Comparison of ENCODE assay signal across 7 cellular contexts in the genomic region with DNA sequence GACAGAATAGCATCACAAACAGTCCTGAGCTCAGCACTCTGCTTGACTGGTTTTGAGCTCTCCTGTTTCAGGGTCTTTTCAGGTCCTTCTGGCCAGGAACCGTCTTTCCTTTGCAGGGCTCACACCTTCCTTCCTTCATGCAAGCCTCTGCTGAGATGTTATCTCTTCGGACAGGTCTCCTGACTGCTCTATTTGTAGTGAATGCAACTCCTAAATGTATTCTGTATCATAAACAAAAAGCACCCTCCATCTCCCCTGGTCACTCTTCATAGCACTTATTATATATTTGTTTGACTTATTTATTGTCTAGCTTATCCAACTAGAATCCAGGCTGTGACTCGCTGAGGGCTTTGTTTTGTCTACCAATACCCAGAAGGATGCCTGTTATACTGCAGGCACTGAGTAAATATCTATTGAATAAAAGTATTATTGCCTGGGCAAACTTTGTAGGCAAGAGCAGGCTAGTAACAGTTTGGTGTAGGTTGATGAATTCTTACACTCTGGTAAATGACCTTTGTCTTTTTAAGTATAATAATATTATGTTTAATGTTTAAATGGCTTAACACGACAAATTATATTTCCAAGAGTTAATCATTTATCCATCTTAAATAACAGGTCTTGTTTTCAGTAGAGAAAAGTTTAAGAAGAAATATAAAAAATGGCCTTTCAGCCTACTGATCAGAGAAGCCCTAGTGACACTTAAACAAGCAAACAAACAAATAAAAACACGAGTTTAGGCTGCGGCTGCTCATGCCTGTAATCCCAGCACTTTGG.
DNase-seq lines count a peak whose midpoint lies in the region; ATAC-seq, FAIRE-seq and TF ChIP-seq lines count a peak whose summit lies in the region.

No MANE protein-coding gene starts in this region.

- H2AFZ ChIP-seq in DND-41 (ENCODE audit: low read depth, low read length), result peak overlapping the region; percentile 57
- peak overlapping the region; percentile 59 for H2AFZ ChIP-seq in Loucy (ENCODE audit: low read length)
- H2AFZ ChIP-seq in mammary epithelial cell (ENCODE audit: low read depth, low read length), result no peak overlapping the region
- no peak overlapping the region for H2AFZ ChIP-seq in trophoblast cell (ENCODE audit: insufficient read depth, low read length, poor library complexity)

- ATAC-seq in DND-41 (ENCODE audit: insufficient read depth, low read depth), result no peak

- H3K27ac ChIP-seq in DND-41 (ENCODE audit: low read length) (peak overlapping the region; percentile 87), mammary epithelial cell (ENCODE audit: insufficient read depth, low read depth, low read length) (peak overlapping the region; percentile 74), trophoblast cell (ENCODE audit: low read depth, low read length) (peak overlapping the region; percentile 34)

- H2BK120ac ChIP-seq in trophoblast cell (ENCODE audit: insufficient read depth, low read length, poor library complexity), result no peak overlapping the region

- no peak overlapping the region for H2BK5ac ChIP-seq in trophoblast cell (ENCODE audit: low read depth, low read length, poor library complexity)

- no TSS peak for BruUV-seq in mammary epithelial cell (replicated peaks; lab: Mats Ljungman, UMichigan)

- in situ Hi-C loops in mammary epithelial cell (cut with MboI; ENCODE audit: low sequenced_read_pairs in 2 of 2), result no loop called here

- H2BK12ac ChIP-seq in trophoblast cell (ENCODE audit: low read length), result peak overlapping the region; percentile 53

- no peak for TF ChIP-seq CTCF in DND-41 (IDR thresholded peaks at IDR 0.05; ENCODE audit: borderline replicate concordance, extremely low read depth, low read length, poor library complexity, severe bottlenecking)
- no peak for TF ChIP-seq CTCF in Loucy (conservative IDR thresholded peaks at IDR 0.05; ENCODE audit: low read length)
- no peak for TF ChIP-seq CTCF in mammary epithelial cell (conservative IDR thresholded peaks at IDR 0.05 in 1 of 2, IDR thresholded peaks at IDR 0.05 in 1 of 2; ENCODE audit: extremely low read depth in 1 of 2, insufficient read depth in 1 of 2, low read depth in 1 of 2, low read length in 2 of 2)

- H3K9me3 ChIP-seq in DND-41 (ENCODE audit: insufficient read depth, low read length, severe bottlenecking) (no peaks in the 10 kb centered on the region), Loucy (ENCODE audit: insufficient read depth, low read depth, low read length) (no peaks in the 10 kb centered on the region), mammary epithelial cell (replicated peaks; ENCODE audit: insufficient read depth, low read length) (no peaks in the 10 kb centered on the region), trophoblast cell (ENCODE audit: insufficient read depth, low read depth, low read length) (no peaks in the 10 kb centered on the region)

- intact Hi-C loops in mammary epithelial cell (cut with micrococcal nuclease), result no loop called here

- H3K36me3 ChIP-seq in DND-41 (ENCODE audit: insufficient read depth, low read length) (no peaks in the 10 kb centered on the region), Loucy (ENCODE audit: insufficient read depth, low read length) (no peaks in the 10 kb centered on the region), mammary epithelial cell (ENCODE audit: insufficient read depth, low read length) (no peaks in the 10 kb centered on the region), trophoblast cell (ENCODE audit: control insufficient read depth in 1 of 2, insufficient read depth in 2 of 2, low read length in 2 of 2) (no peaks in the 10 kb centered on the region)

- CTCF ChIA-PET in mammary epithelial cell (lab: Charles Lee; ENCODE audit: low non-redundant PET), result interaction anchor here (0.6 kb wide), 1 partner anchor 152 kb away, joined by 4 read pairs; no protein-coding TSS in a partner anchor

- no peak overlapping the region for H3K14ac ChIP-seq in trophoblast cell (ENCODE audit: low read length)

- peaks cover 22% of the 10 kb centered on the region for H3K79me1 ChIP-seq in trophoblast cell (ENCODE audit: low read length)

- dilution Hi-C loops in mammary epithelial cell (cut with HindIII; ENCODE audit: low sequenced_read_pairs), result no loop called here

- no peak overlapping the region for H3K4ac ChIP-seq in trophoblast cell (ENCODE audit: low read depth, low read length)

- H2AK5ac ChIP-seq in trophoblast cell (ENCODE audit: low read length), result no peak overlapping the region

- no peak overlapping the region for H3K23ac ChIP-seq in trophoblast cell (ENCODE audit: low read length)

- H3K9ac ChIP-seq in DND-41 (ENCODE audit: low read depth, low read length), result peak overlapping the region; percentile 52
- H3K9ac ChIP-seq in Loucy (ENCODE audit: low read depth, low read length, poor library complexity, severe bottlenecking), result peak overlapping the region; percentile 40
- no peak overlapping the region for H3K9ac ChIP-seq in mammary epithelial cell (ENCODE audit: insufficient read depth, low read length)
- no peak overlapping the region for H3K9ac ChIP-seq in trophoblast cell (ENCODE audit: low read length)

- no peak for DNase-seq in DND-41
- no peak for DNase-seq in mammary epithelial cell
- DNase-seq in trophoblast cell, result no peak
- no peak for DNase-seq in NCI-H1092 (lab: John Stamatoyannopoulos, UW)
- no peak for DNase-seq in frontal cortex (ENCODE audit: low spot score in 2 of 2)
- DNase-seq in HUDEP-2 (lab: John Stamatoyannopoulos, UW; ENCODE audit: unreplicated experiment in 76 of 76), result no peak

- H3K4me3 ChIP-seq in DND-41 (ENCODE audit: low read depth in 1 of 2, low read length in 2 of 2) (no peak overlapping the region), Loucy (ENCODE audit: low read length, poor library complexity, severe bottlenecking) (peak overlapping the region; percentile 3), mammary epithelial cell (replicated peaks in 1 of 3; ENCODE audit: insufficient read depth in 1 of 3, low read depth in 2 of 3, low read length in 3 of 3) (no peak overlapping the region), trophoblast cell (ENCODE audit: low read depth, low read length) (no peak overlapping the region)

- FAIRE-seq in frontal cortex (lab: Jason Lieb, UNC), result no peak

- no peak overlapping the region for H4K8ac ChIP-seq in trophoblast cell (ENCODE audit: low read depth, low read length)

- H3K79me2 ChIP-seq in DND-41 (ENCODE audit: insufficient read depth, low read length) (no peaks in the 10 kb centered on the region), Loucy (ENCODE audit: insufficient read depth, low read length) (no peaks in the 10 kb centered on the region), mammary epithelial cell (ENCODE audit: insufficient read depth, low read length) (no peaks in the 10 kb centered on the region), trophoblast cell (ENCODE audit: control insufficient read depth, insufficient read depth, low read length, poor library complexity) (peaks cover 4% of the 10 kb centered on the region)

- 84% methylated on average over 6 of the region's 6 CpGs for WGBS in mammary epithelial cell (ENCODE audit: low coverage, missing lambda C conversion rate)
- no CpG with 5 or more reads among the region's 6 CpGs for WGBS in trophoblast cell (ENCODE audit: extremely low coverage, insufficient coverage, insufficient read length)

- H3F3A ChIP-seq in Loucy (ENCODE audit: low read depth), result no peaks in the 10 kb centered on the region; the same call in 1 of the 2 replicates

- no peak overlapping the region for H3K18ac ChIP-seq in trophoblast cell (ENCODE audit: low read length)

- H4K20me1 ChIP-seq in DND-41 (ENCODE audit: insufficient read depth, low read length) (no peaks in the 10 kb centered on the region), Loucy (ENCODE audit: insufficient read depth, low read length, poor library complexity, severe bottlenecking) (no peaks in the 10 kb centered on the region), mammary epithelial cell (ENCODE audit: insufficient read depth, low read length) (no peaks in the 10 kb centered on the region)

- no peaks in the 10 kb centered on the region for H3K27me3 ChIP-seq in DND-41 (ENCODE audit: insufficient read depth, low read length, poor library complexity)
- no peaks in the 10 kb centered on the region for H3K27me3 ChIP-seq in Loucy (ENCODE audit: insufficient read depth, low read length, poor library complexity, severe bottlenecking)
- no peaks in the 10 kb centered on the region for H3K27me3 ChIP-seq in mammary epithelial cell (ENCODE audit: insufficient read depth, low read length)
- H3K27me3 ChIP-seq in trophoblast cell (ENCODE audit: insufficient read depth, low read length), result no peaks in the 10 kb centered on the region

- H4K91ac ChIP-seq in trophoblast cell (ENCODE audit: low read depth, low read length), result peak overlapping the region; percentile 21

- H3K9me2 ChIP-seq in Loucy (replicated peaks; ENCODE audit: low read depth, low read length), result no peaks in the 10 kb centered on the region

- peak overlapping the region; percentile 21 for H3K4me2 ChIP-seq in DND-41 (ENCODE audit: insufficient read depth, low read length)
- H3K4me2 ChIP-seq in Loucy (ENCODE audit: low read depth, low read length, poor library complexity, severe bottlenecking), result peak overlapping the region; percentile 56
- H3K4me2 ChIP-seq in mammary epithelial cell (ENCODE audit: insufficient read depth, low read depth, low read length), result no peak overlapping the region
- peak overlapping the region; percentile 33 for H3K4me2 ChIP-seq in trophoblast cell (ENCODE audit: low read length)

- H4K12ac ChIP-seq in trophoblast cell (ENCODE audit: low read depth, low read length), result no peak overlapping the region

- H3K4me1 ChIP-seq in DND-41 (ENCODE audit: insufficient read depth, low read length), result peaks cover 64% of the 10 kb centered on the region
- peaks cover 64% of the 10 kb centered on the region for H3K4me1 ChIP-seq in Loucy (ENCODE audit: insufficient read depth, low read length, poor library complexity, severe bottlenecking)
- H3K4me1 ChIP-seq in mammary epithelial cell (ENCODE audit: insufficient read depth, low read length), result peaks cover 50% of the 10 kb centered on the region
- peaks cover 3 to 12% of the 10 kb centered on the region in 2 experiments for H3K4me1 ChIP-seq in trophoblast cell (ENCODE audit: control insufficient read depth in 1 of 2, insufficient read depth in 2 of 2, low read length in 2 of 2)

Comparison
In these comparisons a context has a peak if more than half of its experiments do, and no peak if none do; other contexts are left out.
1. H2AFZ ChIP-seq: peak in DND-41 (single experiment) and Loucy (single experiment); none in mammary epithelial cell (single experiment) and trophoblast cell (single experiment).
2. H3K27ac ChIP-seq: peak in every context shown above with its lines; median percentile 87 in DND-41; 74 in mammary epithelial cell; 34 in trophoblast cell.
3. H3K9ac ChIP-seq: peak in DND-41 (single experiment) and Loucy (single experiment); none in mammary epithelial cell (single experiment) and trophoblast cell (single experiment).